ENCODE assay signal across 17 cellular contexts in the genomic region with DNA sequence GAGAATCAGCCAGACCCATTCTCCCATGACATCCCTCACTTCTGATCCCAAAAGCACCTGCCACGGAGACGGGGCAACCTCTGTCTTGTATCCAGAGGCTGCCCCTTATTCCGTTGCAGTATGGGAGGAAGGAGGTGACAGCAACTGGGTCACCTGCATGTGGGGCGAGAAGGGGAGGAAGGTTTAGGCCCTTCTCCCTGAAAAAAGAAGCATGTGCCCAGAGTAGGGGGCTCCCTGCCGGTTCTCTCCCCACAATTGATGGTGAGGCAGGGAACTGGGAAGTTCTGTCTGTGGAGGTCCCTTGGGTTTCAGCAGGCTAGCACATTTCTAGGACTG. TPM values are rescaled to one million over a fixed set of nuclear protein-coding genes. Genes with fewer than 3 reads are reported as not detected.
DNase-seq lines count a peak whose midpoint lies in the region; ATAC-seq and TF ChIP-seq lines count a peak whose summit lies in the region.
"Had no signal": no experiment of that assay in that cellular context is flagged by ENCODE, and none has a peak within 500 bp of the region (broad histone marks: within the 10 kb centered on the region; RNA-seq: fewer than 3 reads in every experiment).

No MANE protein-coding gene starts in this region.

- no peaks in the 10 kb centered on the region for H3K9me2 ChIP-seq in PC-9 (ENCODE audit: insufficient read depth)

- BruUV-seq in Caco-2 (replicated peaks; lab: Mats Ljungman, UMichigan) (no TSS peak), PC-9 (replicated peaks; lab: Mats Ljungman, UMichigan) (no TSS peak)

- H3K79me2 ChIP-seq in PC-9 (ENCODE audit: low read depth) = peaks cover 23% of the 10 kb centered on the region

- H3K27ac ChIP-seq in PC-9 (peak overlapping the region; percentile 100), epithelial cell of prostate (peak overlapping the region; percentile 100), sigmoid colon (no peak overlapping the region)
- H3K27ac ChIP-seq: HL-60 had no signal

- H3K36me3 Mint-ChIP-seq in Caco-2 (ENCODE audit: insufficient read depth, unreplicated experiment) = peaks cover 4% of the 10 kb centered on the region
- no peaks in the 10 kb centered on the region for H3K36me3 Mint-ChIP-seq in stimulated activated effector memory CD8-positive, alpha-beta T cell treated with anti-CD3 and anti-CD28 coated beads, Interleukin-12 subunit alpha, Interleukin-12 subunit beta, amount 100 ng/mL, for 72 hours

- CTCF ChIA-PET in Caco-2 (lab: Charles Lee) (interaction anchor here (1.4 kb wide), 1 partner anchor 61 kb away, joined by 5 read pairs; a partner anchor contains a TSS), PC-9 (lab: Charles Lee) (no interaction called here)

- no peaks in the 10 kb centered on the region for H3K9me3 Mint-ChIP-seq in Caco-2 (ENCODE audit: unreplicated experiment)
- no peaks in the 10 kb centered on the region for H3K9me3 Mint-ChIP-seq in stimulated activated effector memory CD8-positive, alpha-beta T cell treated with anti-CD3 and anti-CD28 coated beads, Interleukin-12 subunit alpha, Interleukin-12 subunit beta, amount 100 ng/mL, for 72 hours
- H3K9me3 Mint-ChIP-seq: CD14-positive monocyte had no signal

- no peak for TF ChIP-seq EP300 in sigmoid colon (IDR thresholded peaks at IDR 0.05)

- H3K4me1 Mint-ChIP-seq in Caco-2 (ENCODE audit: low read depth, unreplicated experiment) = peaks cover 14% of the 10 kb centered on the region
- peaks cover 38% of the 10 kb centered on the region for H3K4me1 Mint-ChIP-seq in stimulated activated effector memory CD8-positive, alpha-beta T cell treated with anti-CD3 and anti-CD28 coated beads, Interleukin-12 subunit alpha, Interleukin-12 subunit beta, amount 100 ng/mL, for 72 hours
- H3K4me1 Mint-ChIP-seq: CD14-positive monocyte had no signal

- peak overlapping the region; percentile 57 for H3K4me2 ChIP-seq in PC-9

- no peaks in the 10 kb centered on the region for H3K27me3 Mint-ChIP-seq in Caco-2 (ENCODE audit: insufficient read depth, unreplicated experiment)

- TF ChIP-seq CTCF in Caco-2 (IDR thresholded peaks at IDR 0.05; ENCODE audit: insufficient read depth in 1 of 2, low read depth in 1 of 2, low read length in 1 of 2, severe bottlenecking in 1 of 2, unreplicated experiment in 1 of 2) (no peak), PC-9 (conservative IDR thresholded peaks at IDR 0.05) (no peak), sigmoid colon (IDR thresholded peaks at IDR 0.05) (no peak)

- intact Hi-C loops in Caco-2 (cut with micrococcal nuclease; ENCODE audit: unreplicated experiment) (loop anchor here (1.0 to 5.0 kb wide), 5 partner anchors 12 to 61 kb away; a partner anchor contains a TSS), PC-9 (cut with micrococcal nuclease; ENCODE audit: unreplicated experiment) (no loop called here), left cardiac atrium (cut with DNase I) (loop anchor here in 1 of 2 donors (10.0 kb wide), 1 partner anchor 48 kb away; no protein-coding TSS in a partner anchor), sigmoid colon (cut with DNase I) (no loop called here)

- no peak overlapping the region for H3K4me3 Mint-ChIP-seq in Caco-2 (ENCODE audit: unreplicated experiment)
- H3K4me3 Mint-ChIP-seq in stimulated activated effector memory CD8-positive, alpha-beta T cell treated with anti-CD3 and anti-CD28 coated beads, Interleukin-12 subunit alpha, Interleukin-12 subunit beta, amount 100 ng/mL, for 72 hours = no peak overlapping the region
- H3K4me3 Mint-ChIP-seq: CD14-positive monocyte had no signal

- no peaks in the 10 kb centered on the region for H4K20me1 ChIP-seq in PC-9 (ENCODE audit: insufficient read depth)

- DNase-seq in Caco-2 (no peak), PC-9 (no peak), epithelial cell of prostate (ENCODE audit: low read depth, low spot score) (no peak), left cardiac atrium (no peak), NCI-H1436 (lab: John Stamatoyannopoulos, UW) (no peak), GM19238 (ENCODE audit: insufficient read length, low spot score) (no peak), sigmoid colon (no peak)
- DNase-seq in stimulated activated effector memory CD8-positive, alpha-beta T cell treated with anti-CD3 and anti-CD28 coated beads, Interleukin-12 subunit alpha, Interleukin-12 subunit beta, amount 100 ng/mL, for 72 hours (ENCODE audit: low spot score in 2 of 2) = no peak
- DNase-seq: AML-193, DMS79, NCI-H146, NCI-H2081, NCI-H774 had no signal

- H2AFZ ChIP-seq in PC-9 = no peak overlapping the region

- H3K27me3 ChIP-seq in Caco-2 (replicated peaks; ENCODE audit: control insufficient read depth, insufficient read depth, low read length) (no peaks in the 10 kb centered on the region), PC-9 (ENCODE audit: insufficient read depth, low read depth) (no peaks in the 10 kb centered on the region), sigmoid colon (no peaks in the 10 kb centered on the region)

- no peak for ATAC-seq in stimulated activated effector memory CD8-positive, alpha-beta T cell treated with anti-CD3 and anti-CD28 coated beads, Interleukin-12 subunit alpha, Interleukin-12 subunit beta, amount 100 ng/mL, for 72 hours
- no peak for ATAC-seq in left cardiac atrium
- ATAC-seq: K562, Right ventricle myocardium inferior had no signal

- no peaks in the 10 kb centered on the region for H3K36me3 ChIP-seq in Caco-2 (ENCODE audit: control insufficient read depth, insufficient read depth, low read length)
- H3K36me3 ChIP-seq in PC-9 (ENCODE audit: low read depth) = no peaks in the 10 kb centered on the region
- no peaks in the 10 kb centered on the region for H3K36me3 ChIP-seq in sigmoid colon

- TF ChIP-seq POLR2A in sigmoid colon (IDR thresholded peaks at IDR 0.05) = no peak

- H3K4me3 ChIP-seq in Caco-2 (ENCODE audit: low read depth, low read length) (no peak overlapping the region), PC-9 (no peak overlapping the region), sigmoid colon (no peak overlapping the region)
- H3K4me3 ChIP-seq: K562 had no signal

- H3K27ac Mint-ChIP-seq in Caco-2 (ENCODE audit: unreplicated experiment) = peak overlapping the region; percentile 18
- H3K27ac Mint-ChIP-seq in stimulated activated effector memory CD8-positive, alpha-beta T cell treated with anti-CD3 and anti-CD28 coated beads, Interleukin-12 subunit alpha, Interleukin-12 subunit beta, amount 100 ng/mL, for 72 hours = peak overlapping the region; percentile 83
- H3K27ac Mint-ChIP-seq: CD14-positive monocyte had no signal

- H3F3A ChIP-seq in PC-9 (ENCODE audit: insufficient read depth, low read depth) = peaks cover 27% of the 10 kb centered on the region

- 66 to 92% methylated on average over 5 of the region's 5 CpGs for WGBS in sigmoid colon, 2 donors

- POLR2A ChIA-PET in Caco-2 (lab: Charles Lee) (no interaction called here), PC-9 (lab: Charles Lee; ENCODE audit: unreplicated experiment) (no interaction called here)

- H3K9me3 ChIP-seq in Caco-2 (no peaks in the 10 kb centered on the region), PC-9 (ENCODE audit: insufficient read depth, low read depth) (no peaks in the 10 kb centered on the region), sigmoid colon (no peaks in the 10 kb centered on the region)

- H3K4me1 ChIP-seq in Caco-2 = peaks cover 20% of the 10 kb centered on the region
- H3K4me1 ChIP-seq in PC-9 (replicated peaks; ENCODE audit: insufficient read depth) = peaks cover 39% of the 10 kb centered on the region
- H3K4me1 ChIP-seq in sigmoid colon = no peaks in the 10 kb centered on the region

RNA-seq across cellular contexts. Expression of a gene that starts 49.3 kb away (rescaled TPM):
- total RNA-seq in Caco-2 (2022) = 10.5 and 12.4 TPM in 2 replicates
- total RNA-seq in PC-9 (2021) = 6.9 and 9.6 TPM in 2 replicates
- total RNA-seq in left cardiac atrium = 1 to 10 TPM; 1.8 to 3.7 TPM
- total RNA-seq in sigmoid colon = 1 to 10 TPM; 3.3 to 3.9 (median 3.7) TPM
- polyA plus RNA-seq in sigmoid colon = 1 to 10 TPM; 2.4 to 5.2 (median 3.2) TPM

Comparison
In these comparisons a context has a peak if more than half of its experiments do, and no peak if none do; other contexts are left out.
1. H3K27ac ChIP-seq: peak in PC-9 (single experiment) and epithelial cell of prostate (single experiment); none in sigmoid colon (0 of 4).